Comparison of ENCODE assay signal across 2 cellular contexts in the genomic region with DNA sequence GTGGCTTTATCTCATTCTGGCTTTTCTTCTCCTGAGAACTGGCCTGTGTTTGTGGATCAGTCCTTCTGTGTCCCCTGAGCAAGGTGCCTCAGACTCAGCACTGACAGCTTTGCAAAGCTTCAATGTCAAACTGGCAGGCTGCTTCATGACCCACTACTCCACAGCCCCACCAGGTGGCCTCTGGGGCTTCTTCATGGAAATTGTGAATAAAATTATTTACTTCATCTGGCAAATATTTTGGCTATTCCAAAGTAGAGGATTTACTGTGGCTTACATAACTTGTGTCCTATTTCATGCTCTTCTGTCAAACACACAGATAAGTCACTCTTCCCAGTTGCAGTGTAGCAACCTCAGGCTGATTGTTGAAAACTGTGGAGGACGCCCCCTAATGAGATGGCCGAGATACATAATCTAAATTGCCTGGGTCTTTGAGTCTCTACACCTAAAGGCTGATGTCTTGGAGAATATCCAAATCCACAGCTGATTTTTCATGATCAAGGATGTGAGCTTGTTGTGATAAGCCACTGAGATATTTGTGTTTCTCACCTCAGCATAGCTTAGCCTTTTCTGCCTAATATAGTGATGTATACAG.
TF ChIP-seq lines count a peak whose summit lies in the region.

No MANE protein-coding gene starts in this region.

TF ChIP-seq in liver, 16 proteins besides CTCF, POLR2A, EP300 and RAD21:
- TF ChIP-seq NR2F2 (IDR thresholded peaks at IDR 0.05) = no peak
- TF ChIP-seq FOXA1 (IDR thresholded peaks at IDR 0.05) = no peak
- TF ChIP-seq, protein P1, sequence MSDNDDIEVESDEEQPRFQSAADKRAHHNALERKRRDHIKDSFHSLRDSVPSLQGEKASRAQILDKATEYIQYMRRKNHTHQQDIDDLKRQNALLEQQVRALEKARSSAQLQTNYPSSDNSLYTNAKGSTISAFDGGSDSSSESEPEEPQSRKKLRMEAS (IDR thresholded peaks at IDR 0.05) = no peak
- TF ChIP-seq EGR1 (IDR thresholded peaks at IDR 0.05; ENCODE audit: low read depth in 2 of 2) = no peak
TF ChIP-seq in liver: peak in this region for 0.

TF ChIP-seq in HepG2, 621 proteins besides CTCF, POLR2A, EP300 and RAD21:
- TF ChIP-seq KLF11 (CRISPR knock-in tag; IDR thresholded peaks at IDR 0.05) (no peak), FOXK1 (CRISPR knock-in tag; IDR thresholded peaks at IDR 0.05; ENCODE audit: borderline replicate concordance, low read depth) (no peak), ZNF598 (CRISPR knock-in tag; IDR thresholded peaks at IDR 0.05; ENCODE audit: borderline replicate concordance) (no peak), MBD4 (IDR thresholded peaks at IDR 0.05; ENCODE audit: borderline replicate concordance, low read length) (no peak), ZNF746 (CRISPR knock-in tag; IDR thresholded peaks at IDR 0.05) (no peak), ZNF382 (CRISPR knock-in tag; IDR thresholded peaks at IDR 0.05; ENCODE audit: borderline replicate concordance) (no peak), AKAP8 (CRISPR knock-in tag; IDR thresholded peaks at IDR 0.05) (no peak), BRD4 (CRISPR knock-in tag; IDR thresholded peaks at IDR 0.05) (no peak), SMARCE1 (IDR thresholded peaks at IDR 0.05; ENCODE audit: borderline replicate concordance) (no peak)
- TF ChIP-seq, protein P2, sequence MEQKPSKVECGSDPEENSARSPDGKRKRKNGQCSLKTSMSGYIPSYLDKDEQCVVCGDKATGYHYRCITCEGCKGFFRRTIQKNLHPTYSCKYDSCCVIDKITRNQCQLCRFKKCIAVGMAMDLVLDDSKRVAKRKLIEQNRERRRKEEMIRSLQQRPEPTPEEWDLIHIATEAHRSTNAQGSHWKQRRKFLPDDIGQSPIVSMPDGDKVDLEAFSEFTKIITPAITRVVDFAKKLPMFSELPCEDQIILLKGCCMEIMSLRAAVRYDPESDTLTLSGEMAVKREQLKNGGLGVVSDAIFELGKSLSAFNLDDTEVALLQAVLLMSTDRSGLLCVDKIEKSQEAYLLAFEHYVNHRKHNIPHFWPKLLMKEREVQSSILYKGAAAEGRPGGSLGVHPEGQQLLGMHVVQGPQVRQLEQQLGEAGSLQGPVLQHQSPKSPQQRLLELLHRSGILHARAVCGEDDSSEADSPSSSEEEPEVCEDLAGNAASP (CRISPR knock-in tag; IDR thresholded peaks at IDR 0.05; ENCODE audit: borderline replicate concordance) = no peak
- TF ChIP-seq, protein P3, sequence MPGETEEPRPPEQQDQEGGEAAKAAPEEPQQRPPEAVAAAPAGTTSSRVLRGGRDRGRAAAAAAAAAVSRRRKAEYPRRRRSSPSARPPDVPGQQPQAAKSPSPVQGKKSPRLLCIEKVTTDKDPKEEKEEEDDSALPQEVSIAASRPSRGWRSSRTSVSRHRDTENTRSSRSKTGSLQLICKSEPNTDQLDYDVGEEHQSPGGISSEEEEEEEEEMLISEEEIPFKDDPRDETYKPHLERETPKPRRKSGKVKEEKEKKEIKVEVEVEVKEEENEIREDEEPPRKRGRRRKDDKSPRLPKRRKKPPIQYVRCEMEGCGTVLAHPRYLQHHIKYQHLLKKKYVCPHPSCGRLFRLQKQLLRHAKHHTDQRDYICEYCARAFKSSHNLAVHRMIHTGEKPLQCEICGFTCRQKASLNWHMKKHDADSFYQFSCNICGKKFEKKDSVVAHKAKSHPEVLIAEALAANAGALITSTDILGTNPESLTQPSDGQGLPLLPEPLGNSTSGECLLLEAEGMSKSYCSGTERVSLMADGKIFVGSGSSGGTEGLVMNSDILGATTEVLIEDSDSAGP (CRISPR knock-in tag; IDR thresholded peaks at IDR 0.05; ENCODE audit: borderline replicate concordance) = no peak
- TF ChIP-seq, protein P4, sequence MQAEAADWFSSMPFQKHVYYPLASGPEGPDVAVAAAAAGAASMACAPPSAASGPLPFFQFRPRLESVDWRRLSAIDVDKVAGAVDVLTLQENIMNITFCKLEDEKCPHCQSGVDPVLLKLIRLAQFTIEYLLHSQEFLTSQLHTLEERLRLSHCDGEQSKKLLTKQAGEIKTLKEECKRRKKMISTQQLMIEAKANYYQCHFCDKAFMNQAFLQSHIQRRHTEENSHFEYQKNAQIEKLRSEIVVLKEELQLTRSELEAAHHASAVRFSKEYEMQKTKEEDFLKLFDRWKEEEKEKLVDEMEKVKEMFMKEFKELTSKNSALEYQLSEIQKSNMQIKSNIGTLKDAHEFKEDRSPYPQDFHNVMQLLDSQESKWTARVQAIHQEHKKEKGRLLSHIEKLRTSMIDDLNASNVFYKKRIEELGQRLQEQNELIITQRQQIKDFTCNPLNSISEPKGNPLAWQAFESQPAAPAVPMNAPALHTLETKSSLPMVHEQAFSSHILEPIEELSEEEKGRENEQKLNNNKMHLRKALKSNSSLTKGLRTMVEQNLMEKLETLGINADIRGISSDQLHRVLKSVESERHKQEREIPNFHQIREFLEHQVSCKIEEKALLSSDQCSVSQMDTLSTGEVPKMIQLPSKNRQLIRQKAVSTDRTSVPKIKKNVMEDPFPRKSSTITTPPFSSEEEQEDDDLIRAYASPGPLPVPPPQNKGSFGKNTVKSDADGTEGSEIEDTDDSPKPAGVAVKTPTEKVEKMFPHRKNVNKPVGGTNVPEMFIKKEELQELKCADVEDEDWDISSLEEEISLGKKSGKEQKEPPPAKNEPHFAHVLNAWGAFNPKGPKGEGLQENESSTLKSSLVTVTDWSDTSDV (CRISPR knock-in tag; IDR thresholded peaks at IDR 0.05) = no peak
- TF ChIP-seq, protein P5, sequence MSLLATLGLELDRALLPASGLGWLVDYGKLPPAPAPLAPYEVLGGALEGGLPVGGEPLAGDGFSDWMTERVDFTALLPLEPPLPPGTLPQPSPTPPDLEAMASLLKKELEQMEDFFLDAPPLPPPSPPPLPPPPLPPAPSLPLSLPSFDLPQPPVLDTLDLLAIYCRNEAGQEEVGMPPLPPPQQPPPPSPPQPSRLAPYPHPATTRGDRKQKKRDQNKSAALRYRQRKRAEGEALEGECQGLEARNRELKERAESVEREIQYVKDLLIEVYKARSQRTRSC (CRISPR knock-in tag; IDR thresholded peaks at IDR 0.05; ENCODE audit: low read depth) = no peak
- TF ChIP-seq, protein P6, sequence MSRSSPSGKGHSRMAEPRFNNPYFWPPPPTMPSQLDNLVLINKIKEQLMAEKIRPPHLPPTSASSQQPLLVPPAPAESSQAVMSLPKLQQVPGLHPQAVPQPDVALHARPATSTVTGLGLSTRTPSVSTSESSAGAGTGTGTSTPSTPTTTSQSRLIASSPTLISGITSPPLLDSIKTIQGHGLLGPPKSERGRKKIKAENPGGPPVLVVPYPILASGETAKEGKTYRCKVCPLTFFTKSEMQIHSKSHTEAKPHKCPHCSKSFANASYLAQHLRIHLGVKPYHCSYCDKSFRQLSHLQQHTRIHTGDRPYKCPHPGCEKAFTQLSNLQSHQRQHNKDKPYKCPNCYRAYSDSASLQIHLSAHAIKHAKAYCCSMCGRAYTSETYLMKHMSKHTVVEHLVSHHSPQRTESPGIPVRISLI (CRISPR knock-in tag; IDR thresholded peaks at IDR 0.05; ENCODE audit: borderline replicate concordance) = no peak
- TF ChIP-seq, protein P7, sequence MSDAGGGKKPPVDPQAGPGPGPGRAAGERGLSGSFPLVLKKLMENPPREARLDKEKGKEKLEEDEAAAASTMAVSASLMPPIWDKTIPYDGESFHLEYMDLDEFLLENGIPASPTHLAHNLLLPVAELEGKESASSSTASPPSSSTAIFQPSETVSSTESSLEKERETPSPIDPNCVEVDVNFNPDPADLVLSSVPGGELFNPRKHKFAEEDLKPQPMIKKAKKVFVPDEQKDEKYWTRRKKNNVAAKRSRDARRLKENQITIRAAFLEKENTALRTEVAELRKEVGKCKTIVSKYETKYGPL (CRISPR knock-in tag; IDR thresholded peaks at IDR 0.05) = no peak
- TF ChIP-seq, protein P8, sequence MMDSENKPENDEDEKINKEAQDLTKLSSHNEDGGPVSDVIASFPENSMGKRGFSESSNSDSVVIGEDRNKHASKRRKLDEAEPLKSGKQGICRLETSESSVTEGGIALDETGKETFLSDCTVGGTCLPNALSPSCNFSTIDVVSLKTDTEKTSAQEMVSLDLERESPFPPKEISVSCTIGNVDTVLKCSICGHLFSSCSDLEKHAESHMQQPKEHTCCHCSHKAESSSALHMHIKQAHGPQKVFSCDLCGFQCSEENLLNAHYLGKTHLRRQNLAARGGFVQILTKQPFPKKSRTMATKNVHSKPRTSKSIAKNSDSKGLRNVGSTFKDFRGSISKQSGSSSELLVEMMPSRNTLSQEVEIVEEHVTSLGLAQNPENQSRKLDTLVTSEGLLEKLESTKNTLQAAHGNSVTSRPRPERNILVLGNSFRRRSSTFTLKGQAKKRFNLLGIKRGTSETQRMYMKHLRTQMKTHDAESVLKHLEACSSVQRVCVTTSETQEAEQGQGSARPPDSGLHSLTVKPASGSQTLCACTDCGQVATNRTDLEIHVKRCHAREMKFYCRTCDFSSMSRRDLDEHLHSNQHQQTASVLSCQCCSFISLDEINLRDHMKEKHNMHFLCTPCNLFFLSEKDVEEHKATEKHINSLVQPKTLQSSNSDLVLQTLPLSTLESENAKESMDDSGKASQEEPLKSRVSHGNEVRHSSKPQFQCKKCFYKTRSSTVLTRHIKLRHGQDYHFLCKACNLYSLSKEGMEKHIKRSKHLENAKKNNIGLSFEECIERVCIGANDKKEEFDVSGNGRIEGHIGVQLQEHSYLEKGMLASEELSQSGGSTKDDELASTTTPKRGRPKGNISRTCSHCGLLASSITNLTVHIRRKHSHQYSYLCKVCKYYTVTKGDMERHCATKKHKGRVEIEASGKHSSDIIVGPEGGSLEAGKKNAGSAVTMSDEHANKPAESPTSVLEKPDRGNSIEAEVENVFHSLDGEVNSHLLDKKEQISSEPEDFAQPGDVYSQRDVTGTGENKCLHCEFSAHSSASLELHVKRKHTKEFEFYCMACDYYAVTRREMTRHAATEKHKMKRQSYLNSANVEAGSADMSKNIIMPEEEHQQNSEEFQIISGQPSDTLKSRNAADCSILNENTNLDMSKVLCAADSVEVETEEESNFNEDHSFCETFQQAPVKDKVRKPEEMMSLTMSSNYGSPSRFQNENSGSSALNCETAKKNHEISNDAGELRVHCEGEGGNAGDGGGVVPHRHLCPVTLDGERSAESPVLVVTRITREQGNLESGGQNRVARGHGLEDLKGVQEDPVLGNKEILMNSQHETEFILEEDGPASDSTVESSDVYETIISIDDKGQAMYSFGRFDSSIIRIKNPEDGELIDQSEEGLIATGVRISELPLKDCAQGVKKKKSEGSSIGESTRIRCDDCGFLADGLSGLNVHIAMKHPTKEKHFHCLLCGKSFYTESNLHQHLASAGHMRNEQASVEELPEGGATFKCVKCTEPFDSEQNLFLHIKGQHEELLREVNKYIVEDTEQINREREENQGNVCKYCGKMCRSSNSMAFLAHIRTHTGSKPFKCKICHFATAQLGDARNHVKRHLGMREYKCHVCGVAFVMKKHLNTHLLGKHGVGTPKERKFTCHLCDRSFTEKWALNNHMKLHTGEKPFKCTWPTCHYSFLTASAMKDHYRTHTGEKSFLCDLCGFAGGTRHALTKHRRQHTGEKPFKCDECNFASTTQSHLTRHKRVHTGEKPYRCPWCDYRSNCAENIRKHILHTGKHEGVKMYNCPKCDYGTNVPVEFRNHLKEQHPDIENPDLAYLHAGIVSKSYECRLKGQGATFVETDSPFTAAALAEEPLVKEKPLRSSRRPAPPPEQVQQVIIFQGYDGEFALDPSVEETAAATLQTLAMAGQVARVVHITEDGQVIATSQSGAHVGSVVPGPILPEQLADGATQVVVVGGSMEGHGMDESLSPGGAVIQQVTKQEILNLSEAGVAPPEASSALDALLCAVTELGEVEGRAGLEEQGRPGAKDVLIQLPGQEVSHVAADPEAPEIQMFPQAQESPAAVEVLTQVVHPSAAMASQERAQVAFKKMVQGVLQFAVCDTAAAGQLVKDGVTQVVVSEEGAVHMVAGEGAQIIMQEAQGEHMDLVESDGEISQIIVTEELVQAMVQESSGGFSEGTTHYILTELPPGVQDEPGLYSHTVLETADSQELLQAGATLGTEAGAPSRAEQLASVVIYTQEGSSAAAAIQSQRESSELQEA (CRISPR knock-in tag; IDR thresholded peaks at IDR 0.05; ENCODE audit: not compliant biosample characterization) = no peak
TF ChIP-seq in HepG2: peak in this region for 0.
